Comparison of ENCODE assay signal across 8 cellular contexts in the genomic region with DNA sequence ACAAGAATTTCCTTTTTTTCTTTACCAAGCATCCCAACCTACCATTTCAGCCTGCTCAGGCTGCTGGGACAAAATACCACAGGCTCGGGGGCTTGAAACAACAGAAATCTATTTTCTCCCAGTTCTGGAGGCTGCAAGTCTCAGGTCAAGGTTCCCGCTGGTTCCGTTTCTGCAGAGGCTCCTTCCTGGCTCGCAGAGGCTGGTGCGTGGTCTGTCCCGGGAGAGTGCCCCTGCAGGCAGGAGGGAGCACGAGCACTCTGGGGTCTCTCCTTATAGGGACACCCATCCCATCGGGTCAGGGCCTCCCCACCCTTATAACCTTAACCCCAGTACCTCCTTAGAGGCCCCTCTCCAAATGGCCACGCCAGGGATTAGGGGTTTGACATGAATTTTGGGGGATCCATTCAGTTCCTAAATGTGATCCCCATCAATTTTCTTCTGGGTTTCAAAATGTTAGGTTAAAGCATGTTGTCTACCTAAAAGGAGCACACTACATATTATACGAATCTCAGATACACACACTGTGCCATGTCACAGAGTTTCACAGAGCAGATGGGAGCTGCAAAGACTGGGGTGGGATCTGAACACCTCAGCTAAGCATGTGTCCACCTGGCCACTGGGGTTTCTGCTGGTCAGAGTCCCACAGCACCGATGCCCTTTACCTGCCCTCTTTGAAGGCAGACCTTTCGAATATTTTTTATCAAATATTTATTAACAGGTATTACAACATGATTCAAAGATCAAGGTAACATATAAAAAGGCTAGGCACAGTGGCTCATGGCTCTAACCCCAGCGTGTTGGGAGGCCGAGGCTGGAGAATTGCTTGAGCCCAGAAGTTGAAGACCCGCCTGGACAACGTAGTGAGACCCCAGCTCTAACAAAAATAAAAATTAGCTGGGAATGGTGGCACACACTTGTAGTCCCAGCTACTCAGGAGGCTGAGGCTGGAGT. TPM values are rescaled to one million over a fixed set of nuclear protein-coding genes. Genes with fewer than 3 reads are reported as not detected.
A peak's percentile ranks its signal among the peaks of the same experiment; 100 is the strongest.
DNase-seq lines count a peak whose midpoint lies in the region; ATAC-seq and TF ChIP-seq lines count a peak whose summit lies in the region.

No MANE protein-coding gene starts in this region.

- H3K36me3 Mint-ChIP-seq in nephron (ENCODE audit: low read depth), result peaks cover 14% of the 10 kb centered on the region

- no peaks in the 10 kb centered on the region for H3K9me3 Mint-ChIP-seq in nephron

- DNase-seq in Caki2 (ENCODE audit: low read depth) (peak; percentile 45), SW 1271 (lab: John Stamatoyannopoulos, UW) (peak; percentile 51 to 62), epithelial cell of proximal tubule (ENCODE audit: low read depth) (no peak), cerebellum (ENCODE audit: low spot score) (no peak)
- no peak for DNase-seq in activated CD8-positive, alpha-beta memory T cell treated with anti-CD3 and anti-CD28 coated beads, Interleukin-2, amount 50 U/mL, for 48 hours

- peaks cover 3% of the 10 kb centered on the region for H3K27me3 Mint-ChIP-seq in nephron (ENCODE audit: low read depth)

- peak overlapping the region; percentile 81 to 84 (median 83) for H3K4me3 Mint-ChIP-seq in nephron

- TF ChIP-seq CTCF in epithelial cell of proximal tubule (conservative IDR thresholded peaks at IDR 0.05; ENCODE audit: low read depth, low read length) (peak; percentile 65), nephron (IDR thresholded peaks at IDR 0.05; ENCODE audit: unreplicated experiment in 3 of 3) (peak; percentile 47 to 52 (median 52))

- H3K27ac Mint-ChIP-seq in nephron, result peak overlapping the region; percentile 97 to 99 (median 98)

- in situ Hi-C loops in Caki2 (cut with HindIII; ENCODE audit: low pct_unique_long_range_greater_than_20kb, low sequenced_read_pairs), result no loop called here

- H3K4me3 ChIP-seq in epithelial cell of proximal tubule (ENCODE audit: low read depth, low read length), result peak overlapping the region; percentile 66

- ATAC-seq in HG02642 (IDR thresholded peaks at IDR 0.05; ENCODE audit: poor library complexity, unreplicated experiment) (peak; percentile 65), HG03432 (IDR thresholded peaks at IDR 0.05; ENCODE audit: unreplicated experiment) (no peak)

- peaks cover 14% of the 10 kb centered on the region for H3K4me1 Mint-ChIP-seq in nephron

RNA-seq across cellular contexts. Expression of gene ADI1, which starts 17.6 kb away (rescaled TPM):
- 42.7 and 54.8 TPM in 2 replicates for total RNA-seq in Caki2 (2014; rRNA removed; shearing (Covaris generic); ENCODE audit: low replicate concordance)
- total RNA-seq in epithelial cell of proximal tubule (35.3 and 51.9 TPM in 2 replicates), cerebellum (11.8 TPM)

RNA-seq across cellular contexts. Expression of gene RNASEH1, which starts 21.2 kb away (rescaled TPM):
- total RNA-seq in Caki2 (2014; rRNA removed; shearing (Covaris generic); ENCODE audit: low replicate concordance), result 23.5 and 27.9 TPM in 2 replicates
- 19.5 and 35.1 TPM in 2 replicates for total RNA-seq in epithelial cell of proximal tubule
- total RNA-seq in cerebellum, result 18.1 TPM

RNA-seq across cellular contexts. Expression of gene RPS7, which starts 38.1 kb away (rescaled TPM):
- 2,706 and 2,991 TPM in 2 replicates for total RNA-seq in Caki2 (2014; rRNA removed; shearing (Covaris generic); ENCODE audit: low replicate concordance)
- total RNA-seq in epithelial cell of proximal tubule (3,039 and 4,770 TPM in 2 replicates), cerebellum (595 TPM)

RNA-seq across cellular contexts. Expression of gene COLEC11, which starts 58.0 kb away (rescaled TPM):
- 5.2 TPM in 1 of 2 replicates, not detected in the other for total RNA-seq in Caki2 (2014; rRNA removed; shearing (Covaris generic); ENCODE audit: low replicate concordance)
- total RNA-seq in epithelial cell of proximal tubule (0.40 and 2.4 TPM in 2 replicates), cerebellum (0.82 TPM)

Comparison
In these comparisons a context has a peak if more than half of its experiments do, and no peak if none do; other contexts are left out.
1. DNase-seq: peak in Caki2 (single experiment) and SW 1271 (2 of 2); none in epithelial cell of proximal tubule (single experiment), cerebellum (single experiment) and activated CD8-positive, alpha-beta memory T cell treated with anti-CD3 and anti-CD28 coated beads, Interleukin-2, amount 50 U/mL, for 48 hours (single experiment).